In the genomic region with DNA sequence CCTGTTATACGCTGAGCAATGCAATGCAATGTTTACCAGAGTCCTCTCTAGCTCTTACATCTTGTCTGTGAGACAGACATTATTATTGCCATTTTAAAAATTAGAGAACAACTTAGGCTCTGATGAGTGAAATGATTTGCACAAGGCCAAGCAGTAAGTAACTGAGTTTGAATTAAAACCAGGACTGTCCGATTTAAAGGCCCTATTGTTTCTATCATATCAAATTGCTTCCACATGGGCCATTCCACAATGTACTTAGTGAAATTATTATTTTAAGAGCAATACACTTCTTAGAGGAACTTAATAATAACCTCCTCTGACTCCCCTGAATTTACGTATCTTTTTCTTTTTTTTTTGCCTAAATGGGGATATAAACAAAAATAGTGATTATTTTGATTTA, we compare ENCODE assay signal across 1 cellular context.
TF ChIP-seq lines count a peak whose summit lies in the region.

No MANE protein-coding gene starts in this region.

TF ChIP-seq in IMR-90, 13 proteins besides CTCF, POLR2A, EP300 and RAD21:
- TF ChIP-seq NFE2L2 (IDR thresholded peaks at IDR 0.05; ENCODE audit: low read depth, low read length) (no peak), MXI1 (IDR thresholded peaks at IDR 0.05; ENCODE audit: borderline replicate concordance, low read depth, low read length) (no peak)
- TF ChIP-seq, protein P1, sequence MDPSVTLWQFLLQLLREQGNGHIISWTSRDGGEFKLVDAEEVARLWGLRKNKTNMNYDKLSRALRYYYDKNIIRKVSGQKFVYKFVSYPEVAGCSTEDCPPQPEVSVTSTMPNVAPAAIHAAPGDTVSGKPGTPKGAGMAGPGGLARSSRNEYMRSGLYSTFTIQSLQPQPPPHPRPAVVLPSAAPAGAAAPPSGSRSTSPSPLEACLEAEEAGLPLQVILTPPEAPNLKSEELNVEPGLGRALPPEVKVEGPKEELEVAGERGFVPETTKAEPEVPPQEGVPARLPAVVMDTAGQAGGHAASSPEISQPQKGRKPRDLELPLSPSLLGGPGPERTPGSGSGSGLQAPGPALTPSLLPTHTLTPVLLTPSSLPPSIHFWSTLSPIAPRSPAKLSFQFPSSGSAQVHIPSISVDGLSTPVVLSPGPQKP (IDR thresholded peaks at IDR 0.05; ENCODE audit: borderline replicate concordance, low read depth, low read length): no peak
